16 cellular contexts compared by ENCODE assay signal in the genomic region with DNA sequence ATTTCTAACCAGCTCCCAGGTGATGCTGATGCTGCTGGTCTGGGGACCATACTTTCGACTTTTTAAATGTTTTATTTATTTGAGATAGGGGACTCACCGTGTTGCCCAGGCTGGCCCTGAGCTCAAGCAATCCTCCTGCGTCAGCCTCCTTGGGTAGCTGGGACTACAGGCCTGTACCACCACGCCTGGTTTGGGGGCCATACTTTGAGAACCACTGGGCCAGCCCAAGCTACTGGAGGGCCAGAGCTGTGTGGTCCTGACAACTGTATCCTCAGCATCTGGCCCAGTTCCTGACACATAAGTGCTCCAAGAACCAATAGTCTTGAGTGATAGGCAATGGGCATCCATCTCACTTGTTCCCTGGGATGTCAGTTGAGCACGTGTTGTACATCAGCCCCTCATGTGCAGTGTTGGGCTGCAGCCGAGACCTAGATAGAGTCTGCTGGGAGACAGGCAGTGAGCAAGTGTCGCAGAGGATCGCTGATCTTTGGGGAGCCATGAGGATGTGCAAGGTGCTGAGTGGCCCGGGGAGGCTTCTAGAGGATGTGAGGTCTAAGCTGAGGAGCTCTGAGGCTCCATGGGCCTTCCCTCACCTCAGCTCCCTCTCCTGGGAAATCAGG. TPM values are rescaled to one million over a fixed set of nuclear protein-coding genes. Genes with fewer than 3 reads are reported as not detected.
A peak's percentile ranks its signal among the peaks of the same experiment; 100 is the strongest.
DNase-seq lines count a peak whose midpoint lies in the region; ATAC-seq and TF ChIP-seq lines count a peak whose summit lies in the region.
"Had no signal": no experiment of that assay in that cellular context is flagged by ENCODE, and none has a peak within 500 bp of the region (broad histone marks: within the 10 kb centered on the region; RNA-seq: fewer than 3 reads in every experiment).

No MANE protein-coding gene starts in this region.

- H3K36me3 ChIP-seq in PC-9 (ENCODE audit: low read depth) (no peaks in the 10 kb centered on the region), transverse colon (no peaks in the 10 kb centered on the region)
- H3K36me3 ChIP-seq: tibial nerve had no signal

- no peak for TF ChIP-seq EP300 in transverse colon (IDR thresholded peaks at IDR 0.05; ENCODE audit: low read depth)

- peaks cover 11% of the 10 kb centered on the region for H3K36me3 Mint-ChIP-seq in stimulated activated naive CD8-positive, alpha-beta T cell treated with anti-CD3 and anti-CD28 coated beads, Interleukin-15, Interleukin-2, amounts not matched to agents 100 ng/mL and 50 ng/mL, for 24 hours (ENCODE audit: low read depth)
- no peaks in the 10 kb centered on the region for H3K36me3 Mint-ChIP-seq in endothelial cell (ENCODE audit: low read depth, unreplicated experiment)

- intact Hi-C loops in PC-9 (cut with micrococcal nuclease; ENCODE audit: unreplicated experiment): no loop called here
- intact Hi-C loops in transverse colon (cut with DNase I; ENCODE audit: low total_unique reads): no loop called here

- in situ Hi-C loops in transverse colon (cut with MboI; ENCODE audit: low pct_ligation_motif_present in 1 of 4, low pct_unique_long_range_greater_than_20kb in 1 of 4, low sequenced_read_pairs in 3 of 4): no loop called here

- no peak for TF ChIP-seq POLR2A in transverse colon (IDR thresholded peaks at IDR 0.05)

- POLR2A ChIA-PET in PC-9 (lab: Charles Lee; ENCODE audit: unreplicated experiment): interaction anchor here (0.6 to 0.7 kb wide), 2 partner anchors 20 to 92 kb away, joined by 3 to 5 read pairs; no protein-coding TSS in a partner anchor

- peak overlapping the region; percentile 97; the same call in 1 of the 2 replicates for H3K4me2 ChIP-seq in PC-9

- ATAC-seq in stimulated activated naive CD8-positive, alpha-beta T cell treated with anti-CD3 and anti-CD28 coated beads, Interleukin-15, Interleukin-2, amounts not matched to agents 100 U/mL and 50 U/mL, for 24 hours: no peak
- ATAC-seq in GM18861 (IDR thresholded peaks at IDR 0.05; ENCODE audit: unreplicated experiment) (no peak), HG02981 (IDR thresholded peaks at IDR 0.05; ENCODE audit: unreplicated experiment) (no peak)
- ATAC-seq: mucosa of descending colon, sciatic nerve had no signal

- peaks cover 42% of the 10 kb centered on the region for H3K4me1 Mint-ChIP-seq in stimulated activated naive CD8-positive, alpha-beta T cell treated with anti-CD3 and anti-CD28 coated beads, Interleukin-15, Interleukin-2, amounts not matched to agents 100 ng/mL and 50 ng/mL, for 24 hours (ENCODE audit: low read depth)
- peaks cover 4% of the 10 kb centered on the region for H3K4me1 Mint-ChIP-seq in endothelial cell (ENCODE audit: unreplicated experiment)

- no peak for TF ChIP-seq CTCF in PC-9 (conservative IDR thresholded peaks at IDR 0.05)
- TF ChIP-seq CTCF in endothelial cell (IDR thresholded peaks at IDR 0.05; ENCODE audit: unreplicated experiment): no peak
- no peak for TF ChIP-seq CTCF in transverse colon (IDR thresholded peaks at IDR 0.05)

- peaks cover 21% of the 10 kb centered on the region; the same call in 1 of the 2 replicates for H3F3A ChIP-seq in PC-9 (ENCODE audit: insufficient read depth, low read depth)

- 0 out of 2 replicates have a peak overlapping the region, but pooled peaks have one; percentile 9 for H3K27ac ChIP-seq in PC-9
- H3K27ac ChIP-seq in transverse colon: no peak overlapping the region
- H3K27ac ChIP-seq: tibial nerve had no signal

- CTCF ChIA-PET in PC-9 (lab: Charles Lee): no interaction called here

- H3K27me3 Mint-ChIP-seq in stimulated activated naive CD8-positive, alpha-beta T cell treated with anti-CD3 and anti-CD28 coated beads, Interleukin-15, Interleukin-2, amounts not matched to agents 100 ng/mL and 50 ng/mL, for 24 hours: no peaks in the 10 kb centered on the region
- H3K27me3 Mint-ChIP-seq in endothelial cell (ENCODE audit: unreplicated experiment): peaks cover 2% of the 10 kb centered on the region

- H4K20me1 ChIP-seq in PC-9 (ENCODE audit: insufficient read depth): no peaks in the 10 kb centered on the region

- no TSS peak for BruUV-seq in PC-9 (replicated peaks; lab: Mats Ljungman, UMichigan)

- peak overlapping the region; percentile 89 for H3K4me3 Mint-ChIP-seq in stimulated activated naive CD8-positive, alpha-beta T cell treated with anti-CD3 and anti-CD28 coated beads, Interleukin-15, Interleukin-2, amounts not matched to agents 100 ng/mL and 50 ng/mL, for 24 hours
- H3K4me3 Mint-ChIP-seq in endothelial cell (ENCODE audit: unreplicated experiment): peak overlapping the region; percentile 25

- DNase-seq in stimulated activated naive CD8-positive, alpha-beta T cell treated with anti-CD3 and anti-CD28 coated beads, Interleukin-15, Interleukin-2, amounts not matched to agents 100 U/mL and 50 U/mL, for 24 hours: no peak
- DNase-seq in PC-9 (no peak), endothelial cell (ENCODE audit: low spot score) (no peak), OCI-M1 (lab: John Stamatoyannopoulos, UW) (no peak), transverse colon (no peak)
- DNase-seq: activated CD4-positive, alpha-beta T cell treated with anti-CD3 and anti-CD28 coated beads for 4 hours; C1 segment of cervical spinal cord; H7; hypothalamus; SIG-M5 had no signal

- H3K4me1 ChIP-seq in PC-9 (replicated peaks; ENCODE audit: insufficient read depth) (peaks cover 34% of the 10 kb centered on the region), transverse colon (peaks cover 12 to 34% (median 25%) of the 10 kb centered on the region in 4 donors)

- H3K27ac Mint-ChIP-seq in stimulated activated naive CD8-positive, alpha-beta T cell treated with anti-CD3 and anti-CD28 coated beads, Interleukin-15, Interleukin-2, amounts not matched to agents 100 ng/mL and 50 ng/mL, for 24 hours: peak overlapping the region; percentile 15
- no peak overlapping the region for H3K27ac Mint-ChIP-seq in endothelial cell (ENCODE audit: unreplicated experiment)

- 84 to 87% methylated on average over 3 to 9 of the region's 9 CpGs for WGBS in transverse colon (ENCODE audit: low coverage in 1 of 2), 2 donors

- H2AFZ ChIP-seq in PC-9: no peak overlapping the region

- H3K9me3 ChIP-seq in PC-9 (ENCODE audit: insufficient read depth, low read depth): no peaks in the 10 kb centered on the region
- H3K9me3 ChIP-seq in transverse colon: no peaks in the 10 kb centered on the region
- H3K9me3 ChIP-seq: mucosa of descending colon, tibial nerve had no signal

- no peaks in the 10 kb centered on the region for H3K27me3 ChIP-seq in PC-9 (ENCODE audit: insufficient read depth, low read depth)
- H3K27me3 ChIP-seq in transverse colon: no peaks in the 10 kb centered on the region
- H3K27me3 ChIP-seq: tibial nerve had no signal

- H3K9me2 ChIP-seq in PC-9 (ENCODE audit: insufficient read depth): no peaks in the 10 kb centered on the region

- H3K79me2 ChIP-seq in PC-9 (ENCODE audit: low read depth): peaks cover 30% of the 10 kb centered on the region

- H3K4me3 ChIP-seq in PC-9 (no peak overlapping the region; the same call in 1 of the 2 replicates), transverse colon (no peak overlapping the region)
- H3K4me3 ChIP-seq: mucosa of descending colon had no signal

- no peaks in the 10 kb centered on the region for H3K9me3 Mint-ChIP-seq in stimulated activated naive CD8-positive, alpha-beta T cell treated with anti-CD3 and anti-CD28 coated beads, Interleukin-15, Interleukin-2, amounts not matched to agents 100 ng/mL and 50 ng/mL, for 24 hours
- no peaks in the 10 kb centered on the region for H3K9me3 Mint-ChIP-seq in endothelial cell (ENCODE audit: unreplicated experiment)

RNA-seq across cellular contexts. Expression of gene RMI2, which starts 1.6 kb away (rescaled TPM):
- total RNA-seq in PC-9 (2021) (29.0 and 38.0 TPM in 2 replicates), endothelial cell (ENCODE audit: unreplicated experiment) (10.5 TPM), transverse colon (1 to 10 TPM in 2 of 4 donors, not detected in 2; 2.3 to 2.9 TPM)
